ENCODE assay signal across 17 cellular contexts in genomic region chr18:42184685-42185477, GRCh38.
A peak's percentile ranks its signal among the peaks of the same experiment; 100 is the strongest.
DNase-seq lines count a peak whose midpoint lies in the region; ATAC-seq, FAIRE-seq and TF ChIP-seq lines count a peak whose summit lies in the region.
"Had no signal": no experiment of that assay in that cellular context is flagged by ENCODE, and none has a peak within 500 bp of the region (broad histone marks: within the 10 kb centered on the region; RNA-seq: fewer than 3 reads in every experiment).

No MANE protein-coding gene starts in this region.

- H3K36me3 ChIP-seq in thyroid gland, result no peaks in the 10 kb centered on the region

- H3K27ac Mint-ChIP-seq in glutamatergic neuron (ENCODE audit: unreplicated experiment), result peak overlapping the region; percentile 48
- H3K27ac Mint-ChIP-seq in stimulated activated memory B cell treated with anti-CD40 and anti-IgM and Interleukin-4, amounts not matched to agents 10 μg/mL and 1 μg/mL and 100 μg/mL, for 72 hours, result no peak overlapping the region
- H3K27ac Mint-ChIP-seq: CD14-positive monocyte; T-helper 2 cell treated with Interferon-gamma antibody and Interleukin-4, amounts not matched to agents 5 μg/mL and 100 μg/mL, for 36 hours had no signal

- H3K9me3 Mint-ChIP-seq in glutamatergic neuron (ENCODE audit: unreplicated experiment), result peaks cover 13% of the 10 kb centered on the region
- H3K9me3 Mint-ChIP-seq in stimulated activated memory B cell treated with anti-CD40 and anti-IgM and Interleukin-4, amounts not matched to agents 10 μg/mL and 1 μg/mL and 100 μg/mL, for 72 hours, result peaks cover 9% of the 10 kb centered on the region
- H3K9me3 Mint-ChIP-seq: T-helper 2 cell treated with Interferon-gamma antibody and Interleukin-4, amounts not matched to agents 5 μg/mL and 100 μg/mL, for 36 hours had no signal

- no peak for DNase-seq in GM12891 (ENCODE audit: insufficient read length, low spot score)
- DNase-seq in NCI-H524 (lab: John Stamatoyannopoulos, UW), result peak; percentile 70 to 89
- DNase-seq in OCI-M1 (lab: John Stamatoyannopoulos, UW), result peak; percentile 56
- DNase-seq in glutamatergic neuron, result no peak
- no peak for DNase-seq in thyroid gland
- no peak for DNase-seq in SK-N-DZ (ENCODE audit: low spot score)
- DNase-seq: Caco-2, DMS53, HCEC 1CT, NCI-H187, NCI-H345, SHP77 had no signal

- ATAC-seq in stimulated activated memory B cell treated with anti-CD40 and anti-IgM and Interleukin-4, amounts not matched to agents 10 μg/mL and 1 μg/mL and 100 μg/mL, for 72 hours, result no peak
- no peak for ATAC-seq in GM21576 (IDR thresholded peaks at IDR 0.05; ENCODE audit: unreplicated experiment)
- ATAC-seq: K562 had no signal

- TF ChIP-seq POLR2A in GM12891 (IDR thresholded peaks at IDR 0.05; ENCODE audit: low read depth, low read length), result no peak
- TF ChIP-seq POLR2A in thyroid gland (IDR thresholded peaks at IDR 0.05), result no peak

- H3K27me3 Mint-ChIP-seq in glutamatergic neuron (ENCODE audit: unreplicated experiment), result peaks cover 4% of the 10 kb centered on the region
- no peaks in the 10 kb centered on the region for H3K27me3 Mint-ChIP-seq in stimulated activated memory B cell treated with anti-CD40 and anti-IgM and Interleukin-4, amounts not matched to agents 10 μg/mL and 1 μg/mL and 100 μg/mL, for 72 hours

- intact Hi-C loops in thyroid gland (cut with DNase I), result no loop called here

- peaks cover 21% of the 10 kb centered on the region for H3K36me3 Mint-ChIP-seq in glutamatergic neuron (ENCODE audit: unreplicated experiment)
- H3K36me3 Mint-ChIP-seq in stimulated activated memory B cell treated with anti-CD40 and anti-IgM and Interleukin-4, amounts not matched to agents 10 μg/mL and 1 μg/mL and 100 μg/mL, for 72 hours, result no peaks in the 10 kb centered on the region
- H3K36me3 Mint-ChIP-seq: CD14-positive monocyte had no signal

- no peaks in the 10 kb centered on the region for H3K27me3 ChIP-seq in thyroid gland

- WGBS in thyroid gland, 2 donors, result 91 to 96% methylated on average over 15 of the region's 15 CpGs

- H3K4me3 ChIP-seq in thyroid gland (replicated peaks in 1 of 3), result no peak overlapping the region
- H3K4me3 ChIP-seq: K562 had no signal

- H3K9me3 ChIP-seq in thyroid gland, result no peaks in the 10 kb centered on the region
- H3K9me3 ChIP-seq: Caco-2 had no signal

- H3K4me3 Mint-ChIP-seq in glutamatergic neuron (ENCODE audit: unreplicated experiment), result no peak overlapping the region
- H3K4me3 Mint-ChIP-seq in stimulated activated memory B cell treated with anti-CD40 and anti-IgM and Interleukin-4, amounts not matched to agents 10 μg/mL and 1 μg/mL and 100 μg/mL, for 72 hours, result no peak overlapping the region
- H3K4me3 Mint-ChIP-seq: CD14-positive monocyte; T-helper 2 cell treated with Interferon-gamma antibody and Interleukin-4, amounts not matched to agents 5 μg/mL and 100 μg/mL, for 36 hours had no signal

- TF ChIP-seq CTCF in glutamatergic neuron (IDR thresholded peaks at IDR 0.05; ENCODE audit: partially characterized antibody, unreplicated experiment), result no peak
- no peak for TF ChIP-seq CTCF in thyroid gland (IDR thresholded peaks at IDR 0.05)

- no peak overlapping the region for H3K27ac ChIP-seq in thyroid gland

- H3K4me1 Mint-ChIP-seq in glutamatergic neuron (ENCODE audit: low read depth, unreplicated experiment), result peaks cover 36% of the 10 kb centered on the region
- no peaks in the 10 kb centered on the region for H3K4me1 Mint-ChIP-seq in stimulated activated memory B cell treated with anti-CD40 and anti-IgM and Interleukin-4, amounts not matched to agents 10 μg/mL and 1 μg/mL and 100 μg/mL, for 72 hours

- H3K4me1 ChIP-seq in thyroid gland, result no peaks in the 10 kb centered on the region
- H3K4me1 ChIP-seq: Caco-2 had no signal

- no peak for FAIRE-seq in GM12891 (lab: Jason Lieb, UNC)
- FAIRE-seq: K562 had no signal

TF ChIP-seq in GM12891, 5 proteins besides CTCF, POLR2A, EP300 and RAD21:
- no peak for TF ChIP-seq POLR2AphosphoS5 (IDR thresholded peaks at IDR 0.05; ENCODE audit: low read depth, low read length)
- TF ChIP-seq PAX5 (IDR thresholded peaks at IDR 0.05; ENCODE audit: insufficient read depth, low read length, severe bottlenecking), result no peak
- no peak for TF ChIP-seq TAF1 (IDR thresholded peaks at IDR 0.05; ENCODE audit: low read depth, low read length)
- no peak for TF ChIP-seq POU2F2 (IDR thresholded peaks at IDR 0.05; ENCODE audit: low read depth, low read length)
- TF ChIP-seq SPI1 (IDR thresholded peaks at IDR 0.05; ENCODE audit: low read depth, low read length), result peak; percentile 63

Comparison
In these comparisons a context has a peak if more than half of its experiments do, and no peak if none do; other contexts are left out.
1. DNase-seq: peak in NCI-H524 (2 of 2) and OCI-M1 (single experiment); none in GM12891 (single experiment), glutamatergic neuron (single experiment), thyroid gland (0 of 2) and SK-N-DZ (single experiment).